10 cellular contexts compared by ENCODE assay signal in genomic region chr6:85465762-85466161, GRCh38. TPM values are rescaled to one million over a fixed set of nuclear protein-coding genes. Genes with fewer than 3 reads are reported as not detected.
A peak's percentile ranks its signal among the peaks of the same experiment; 100 is the strongest.
DNase-seq lines count a peak whose midpoint lies in the region; ATAC-seq and TF ChIP-seq lines count a peak whose summit lies in the region.
"Had no signal": no experiment of that assay in that cellular context is flagged by ENCODE, and none has a peak within 500 bp of the region (broad histone marks: within the 10 kb centered on the region; RNA-seq: fewer than 3 reads in every experiment).

No MANE protein-coding gene starts in this region.

- peak overlapping the region; percentile 93 for H3K27ac Mint-ChIP-seq in chondrocyte (ENCODE audit: unreplicated experiment)
- H3K27ac Mint-ChIP-seq: mesothelial cell of epicardium had no signal

- no peaks in the 10 kb centered on the region for H3K27me3 Mint-ChIP-seq in chondrocyte (ENCODE audit: low read depth)

- H3K4me3 Mint-ChIP-seq in chondrocyte (ENCODE audit: unreplicated experiment), result no peak overlapping the region
- H3K4me3 Mint-ChIP-seq: mesothelial cell of epicardium had no signal

- ATAC-seq in GM18499 (IDR thresholded peaks at IDR 0.05; ENCODE audit: insufficient read depth, unreplicated experiment) (peak; percentile 30), GM21528 (IDR thresholded peaks at IDR 0.05; ENCODE audit: low FRiP score, unreplicated experiment) (peak; percentile 42), HG03025 (IDR thresholded peaks at IDR 0.05; ENCODE audit: low FRiP score, unreplicated experiment) (no peak)

- peaks cover 76% of the 10 kb centered on the region for H3K4me1 Mint-ChIP-seq in chondrocyte (ENCODE audit: low read depth)
- H3K4me1 Mint-ChIP-seq: mesothelial cell of epicardium had no signal

- peak; percentile 12 for DNase-seq in HT1080 (ENCODE audit: low read depth)
- DNase-seq in chondrocyte (ENCODE audit: low spot score), result no peak
- no peak for DNase-seq in cortex of kidney (lab: John Stamatoyannopoulos, UW)
- no peak for DNase-seq in central memory CD4-positive, alpha-beta T cell
- no peak for DNase-seq in COLO668 (lab: John Stamatoyannopoulos, UW; ENCODE audit: unreplicated experiment)
- DNase-seq: OCI-M1 had no signal

- no peaks in the 10 kb centered on the region for H3K9me3 Mint-ChIP-seq in chondrocyte (ENCODE audit: low read depth)
- H3K9me3 Mint-ChIP-seq: mesothelial cell of epicardium had no signal

- no peaks in the 10 kb centered on the region for H3K36me3 Mint-ChIP-seq in chondrocyte (ENCODE audit: low read depth)
- H3K36me3 Mint-ChIP-seq: mesothelial cell of epicardium had no signal

- no peak for TF ChIP-seq CTCF in chondrocyte (IDR thresholded peaks at IDR 0.05)

RNA-seq across cellular contexts. Expression of gene NT5E, which starts 15.9 kb away (rescaled TPM):
- total RNA-seq in HT1080 (2014; rRNA removed; shearing (Covaris generic)), result 0.47 and 1.3 TPM in 2 replicates
- polyA plus RNA-seq in HT1080 (2015; cell fraction: cytosol; rRNA removed), result 0.26 and 0.29 TPM in 2 replicates
- 0.99 and 1.3 TPM in 2 replicates for polyA plus RNA-seq in HT1080 (2015; cell fraction: nucleus; rRNA removed)
- total RNA-seq in chondrocyte, result 43.1 to 49.0 TPM (median 48.7 TPM) in 3 replicates

Comparison
In these comparisons a context has a peak if more than half of its experiments do, and no peak if none do; other contexts are left out.
1. RNA of gene NT5E, which starts 15.9 kb away (total RNA-seq): 43.1 to 49.0 TPM in chondrocyte; 0.47 to 1.3 TPM in HT1080; every median in the first group is over 10 times any median in the second.